In the genomic region with DNA sequence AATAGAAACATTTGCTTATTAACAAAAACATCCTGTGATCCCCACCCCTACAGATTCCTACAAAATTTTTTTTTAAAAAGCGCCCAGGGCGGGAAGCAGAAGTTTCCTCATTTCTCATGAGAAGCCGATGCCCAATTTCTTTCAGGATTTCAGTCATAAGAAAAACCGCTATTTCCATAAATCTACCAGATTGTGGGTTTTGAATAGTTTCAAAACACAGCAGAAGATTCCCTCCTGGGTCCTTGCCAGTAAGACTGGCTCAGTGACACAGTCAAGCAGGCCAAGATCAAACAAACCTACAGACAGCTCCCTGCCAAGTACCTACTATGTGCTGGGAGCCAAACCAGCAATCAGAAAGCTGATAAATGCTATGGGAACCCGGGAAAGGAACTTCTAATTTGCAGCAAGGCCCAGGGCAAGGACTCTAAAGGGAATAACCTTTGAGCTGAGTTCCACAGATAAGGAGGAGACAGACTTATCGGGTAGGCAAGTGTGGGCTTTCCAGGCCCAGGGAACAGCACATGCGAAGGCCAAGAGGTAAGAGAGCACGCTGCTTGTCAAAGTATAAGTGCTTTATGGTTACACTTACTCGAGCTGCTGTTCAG, we compare ENCODE assay signal across 8 cellular contexts.
DNase-seq lines count a peak whose midpoint lies in the region; ATAC-seq, FAIRE-seq and TF ChIP-seq lines count a peak whose summit lies in the region.
"Had no signal": no experiment of that assay in that cellular context is flagged by ENCODE, and none has a peak within 500 bp of the region (broad histone marks: within the 10 kb centered on the region; RNA-seq: fewer than 3 reads in every experiment).

No MANE protein-coding gene starts in this region.

- RAD21 ChIA-PET in GM12878 (lab: Charles Lee; ENCODE audit: unreplicated experiment), result interaction anchor here (0.9 to 9.6 kb wide), 10 partner anchors 14 to 288 kb away, joined by 3 to 236 read pairs (median 22); a partner anchor contains a TSS

- intact Hi-C loops in GM12878 (cut with micrococcal nuclease; ENCODE audit: unreplicated experiment), result loop anchor here (1.0 to 2.0 kb wide), 3 partner anchors 16 to 67 kb away; no protein-coding TSS in a partner anchor

- H3K27me3 ChIP-seq in HUES48 (ENCODE audit: control insufficient read depth, insufficient read depth, low read length) (no peaks in the 10 kb centered on the region), GM12878 (replicated peaks in 1 of 2; ENCODE audit: control insufficient read depth in 2 of 2, insufficient read depth in 2 of 2, low read length in 1 of 2) (no peaks in the 10 kb centered on the region), neutrophil (no peaks in the 10 kb centered on the region)

- CTCF ChIA-PET in GM12878 (lab: Yijun Ruan, JAX), result interaction anchor here (0.7 to 6.1 kb wide), 10 partner anchors 14 to 120 kb away, joined by 3 to 69 read pairs (median 8); a partner anchor contains a TSS

- H3K4me3 ChIP-seq in HUES48 (ENCODE audit: low read depth, low read length) (no peak overlapping the region), GM12878 (peak overlapping the region; percentile 45; the same call in 1 of the 2 replicates), neutrophil (ENCODE audit: low read depth in 1 of 2, low read length in 1 of 2) (no peak overlapping the region)

- H3K4me2 ChIP-seq in GM12878 (ENCODE audit: control insufficient read depth, insufficient read depth), result peak overlapping the region; percentile 100

- H2AFZ ChIP-seq in GM12878 (ENCODE audit: control insufficient read depth, low read depth, low read length), result no peak overlapping the region

- no peak for TF ChIP-seq RAD21 in GM12878 (IDR thresholded peaks at IDR 0.05; ENCODE audit: insufficient read depth, low read depth, low read length)

- peak overlapping the region; percentile 79 for H3K27ac ChIP-seq in HUES48 (ENCODE audit: low read depth, low read length)
- H3K27ac ChIP-seq in GM12878 (ENCODE audit: control insufficient read depth, insufficient read depth), result peak overlapping the region; percentile 98
- peak overlapping the region; percentile 39 for H3K27ac ChIP-seq in neutrophil

- no peak for TF ChIP-seq POLR2A in GM12878 (IDR thresholded peaks at IDR 0.05; ENCODE audit: low read depth, low read length)

- in situ Hi-C loops in GM12878 (cut with MboI), result no loop called here
- in situ Hi-C loops in G401 (cut with HindIII; ENCODE audit: low sequenced_read_pairs), result no loop called here

- H3K9ac ChIP-seq in HUES48 (ENCODE audit: low read depth, low read length), result no peak overlapping the region
- peak overlapping the region; percentile 81 for H3K9ac ChIP-seq in GM12878 (ENCODE audit: control insufficient read depth, insufficient read depth, low read length)

- POLR2A ChIA-PET in GM12878 (lab: Charles Lee), result interaction anchor here (0.9 to 9.6 kb wide), 10 partner anchors 16 to 66 kb away, joined by 3 to 140 read pairs (median 6); a partner anchor contains a TSS

- H3K36me3 ChIP-seq in HUES48 (ENCODE audit: control insufficient read depth, insufficient read depth, low read length) (no peaks in the 10 kb centered on the region), GM12878 (ENCODE audit: control insufficient read depth in 2 of 2, insufficient read depth in 2 of 2, low read length in 1 of 2) (peaks cover 9 to 12% of the 10 kb centered on the region in 2 experiments), neutrophil (peaks cover 16% of the 10 kb centered on the region)

- H3K4me1 ChIP-seq in HUES48 (ENCODE audit: control insufficient read depth, insufficient read depth, low read length) (peaks cover 21% of the 10 kb centered on the region), GM12878 (ENCODE audit: control insufficient read depth, insufficient read depth, low read length) (peaks cover 66% of the 10 kb centered on the region), neutrophil (ENCODE audit: control insufficient read depth in 1 of 2, insufficient read depth in 1 of 2, low read depth in 1 of 2, low read length in 1 of 2) (peaks cover 17 to 26% of the 10 kb centered on the region in 2 experiments)

- DNase-seq in GM12878 (ENCODE audit: low read depth, low spot score) (no peak), DMS 273 (lab: John Stamatoyannopoulos, UW; ENCODE audit: unreplicated experiment) (no peak), G401 (ENCODE audit: low spot score) (no peak)
- DNase-seq: NCI-H2029 had no signal

- WGBS in GM12878 (ENCODE audit: insufficient coverage, insufficient replicate concordance, low lambda C conversion rate, missing lambda C conversion rate), result under 1% methylated on average over 9 of the region's 9 CpGs

- TF ChIP-seq EP300 in GM12878 (IDR thresholded peaks at IDR 0.05; ENCODE audit: borderline replicate concordance in 1 of 2, control insufficient read depth in 1 of 2, low read depth in 2 of 2, low read length in 2 of 2), result no peak

- H3K9me3 ChIP-seq in HUES48 (ENCODE audit: control insufficient read depth, insufficient read depth, low read length) (no peaks in the 10 kb centered on the region), GM12878 (replicated peaks; ENCODE audit: control insufficient read depth, insufficient read depth, low read length) (no peaks in the 10 kb centered on the region; the same call in 2 of the 3 replicates), neutrophil (no peaks in the 10 kb centered on the region)

- no peaks in the 10 kb centered on the region for H4K20me1 ChIP-seq in GM12878 (ENCODE audit: control insufficient read depth, insufficient read depth)

- ATAC-seq in GM18907 (IDR thresholded peaks at IDR 0.05; ENCODE audit: unreplicated experiment) (peak; percentile 16), GM12878 (peak; percentile 17), GM21360 (IDR thresholded peaks at IDR 0.05; ENCODE audit: unreplicated experiment) (no peak)

- no TSS peak for BruUV-seq in GM12878 (replicated peaks; lab: Mats Ljungman, UMichigan)

- SMC1A ChIA-PET in GM12878 (lab: Charles Lee; ENCODE audit: uncharacterized antibody, unreplicated experiment), result interaction anchor here (0.7 to 13.7 kb wide), 11 partner anchors 15 to 689 kb away, joined by 3 to 349 read pairs (median 8); a partner anchor contains a TSS

- H3K79me2 ChIP-seq in GM12878 (ENCODE audit: control insufficient read depth, insufficient read depth, low read length), result peaks cover 81% of the 10 kb centered on the region

- FAIRE-seq in GM12878 (lab: Jason Lieb, UNC), result no peak

- no peak for TF ChIP-seq CTCF in GM12878 (IDR thresholded peaks at IDR 0.05 in 2 of 3, conservative IDR thresholded peaks at IDR 0.05 in 1 of 3; ENCODE audit: control insufficient read depth in 2 of 3, extremely low read depth in 1 of 3, insufficient read depth in 1 of 3, low read depth in 3 of 3, low read length in 3 of 3)
- TF ChIP-seq CTCF in neutrophil (IDR thresholded peaks at IDR 0.05), result no peak

TF ChIP-seq in GM12878, 131 proteins besides CTCF, POLR2A, EP300 and RAD21 (continues in another document):
- peak; percentile 59 for TF ChIP-seq SMARCA5 (IDR thresholded peaks at IDR 0.05)
- peak; percentile 67 to 69 for TF ChIP-seq IKZF2 (IDR thresholded peaks at IDR 0.05)
- no peak for TF ChIP-seq CBX5 (IDR thresholded peaks at IDR 0.05; ENCODE audit: low read depth)
- TF ChIP-seq JUNB (IDR thresholded peaks at IDR 0.05), result peak; percentile 25; the same call in 1 of the 2 replicates
- no peak for TF ChIP-seq KAT2A (conservative IDR thresholded peaks at IDR 0.05; ENCODE audit: control insufficient read depth, low read depth, low read length)
- TF ChIP-seq, protein P1, sequence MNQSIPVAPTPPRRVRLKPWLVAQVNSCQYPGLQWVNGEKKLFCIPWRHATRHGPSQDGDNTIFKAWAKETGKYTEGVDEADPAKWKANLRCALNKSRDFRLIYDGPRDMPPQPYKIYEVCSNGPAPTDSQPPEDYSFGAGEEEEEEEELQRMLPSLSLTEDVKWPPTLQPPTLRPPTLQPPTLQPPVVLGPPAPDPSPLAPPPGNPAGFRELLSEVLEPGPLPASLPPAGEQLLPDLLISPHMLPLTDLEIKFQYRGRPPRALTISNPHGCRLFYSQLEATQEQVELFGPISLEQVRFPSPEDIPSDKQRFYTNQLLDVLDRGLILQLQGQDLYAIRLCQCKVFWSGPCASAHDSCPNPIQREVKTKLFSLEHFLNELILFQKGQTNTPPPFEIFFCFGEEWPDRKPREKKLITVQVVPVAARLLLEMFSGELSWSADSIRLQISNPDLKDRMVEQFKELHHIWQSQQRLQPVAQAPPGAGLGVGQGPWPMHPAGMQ (IDR thresholded peaks at IDR 0.05; ENCODE audit: borderline replicate concordance), result no peak
- TF ChIP-seq, protein P2, sequence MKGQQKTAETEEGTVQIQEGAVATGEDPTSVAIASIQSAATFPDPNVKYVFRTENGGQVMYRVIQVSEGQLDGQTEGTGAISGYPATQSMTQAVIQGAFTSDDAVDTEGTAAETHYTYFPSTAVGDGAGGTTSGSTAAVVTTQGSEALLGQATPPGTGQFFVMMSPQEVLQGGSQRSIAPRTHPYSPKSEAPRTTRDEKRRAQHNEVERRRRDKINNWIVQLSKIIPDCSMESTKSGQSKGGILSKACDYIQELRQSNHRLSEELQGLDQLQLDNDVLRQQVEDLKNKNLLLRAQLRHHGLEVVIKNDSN (IDR thresholded peaks at IDR 0.05; ENCODE audit: borderline replicate concordance, extremely low read length, insufficient read depth, low read depth, low read length), result no peak
- TF ChIP-seq NFIC (IDR thresholded peaks at IDR 0.05; ENCODE audit: low read depth, low read length), result peak; percentile 73
- TF ChIP-seq BCL11A (IDR thresholded peaks at IDR 0.05; ENCODE audit: low read depth, low read length), result no peak
- TF ChIP-seq CBFB (IDR thresholded peaks at IDR 0.05; ENCODE audit: low read depth), result 0 out of 2 replicates have a peak, but pooled peaks have one; percentile 15
- TF ChIP-seq ZSCAN29 (IDR thresholded peaks at IDR 0.05), result peak; percentile 37; the same call in 1 of the 2 replicates
- TF ChIP-seq SMC3 (IDR thresholded peaks at IDR 0.05; ENCODE audit: borderline replicate concordance, low read length), result 0 out of 2 replicates have a peak, but pooled peaks have one; percentile 11

Comparison
In these comparisons a context has a peak if more than half of its experiments do, and no peak if none do; other contexts are left out.
1. H3K27ac ChIP-seq: peak in every context shown above with its lines; median percentile 98 in GM12878; 79 in HUES48; 39 in neutrophil.